32 cellular contexts compared by ENCODE assay signal in genomic region chr1:216771922-216772321, GRCh38. TPM values are rescaled to one million over a fixed set of nuclear protein-coding genes. Genes with fewer than 3 reads are reported as not detected.
"Had no signal": no experiment of that assay in that cellular context is flagged by ENCODE, and none has a peak within 500 bp of the region (broad histone marks: within the 10 kb centered on the region; RNA-seq: fewer than 3 reads in every experiment).

No MANE protein-coding gene starts in this region.

- H3K27me3 Mint-ChIP-seq: activated B cell treated with CpG ODN at 0.5 μM for 24 hours; activated CD4-positive, alpha-beta memory T cell treated with anti-CD3 and anti-CD28 coated beads for 36 hours; activated CD4-positive, alpha-beta T cell treated with anti-CD3 and anti-CD28 coated beads for 36 hours; activated CD4-positive, alpha-beta T cell treated with anti-CD3 and anti-CD28 coated beads, Interleukin-2, amount 10 ng/mL, durations not matched to agents 24 days and 14 days; activated naive CD4-positive, alpha-beta T cell treated with anti-CD3 and anti-CD28 coated beads, Interleukin-2, amount 10 ng/mL, durations not matched to agents 7 days and 5 days; activated naive CD8-positive, alpha-beta T cell treated with anti-CD3 and anti-CD28 coated beads, Interleukin-2, amount 10 ng/mL, durations not matched to agents 7 days and 5 days; activated T-cell treated with anti-CD3 and anti-CD28 coated beads, Interleukin-2, amount 50 U/mL, for 24 hours had no signal

- H3K4me3 ChIP-seq: ascending aorta, breast epithelium, cardiac muscle cell, colonic mucosa, esophagus squamous epithelium, gastroesophageal sphincter, heart right ventricle had no signal

- H3K9me3 ChIP-seq: ascending aorta, breast epithelium, colonic mucosa, esophagus squamous epithelium, gastroesophageal sphincter had no signal

- H3K36me3 ChIP-seq: ascending aorta, breast epithelium, colonic mucosa, esophagus squamous epithelium, gastroesophageal sphincter, heart right ventricle had no signal

- H3K27me3 ChIP-seq: ascending aorta, breast epithelium, cardiac muscle cell, colonic mucosa, esophagus squamous epithelium, gastroesophageal sphincter, heart right ventricle had no signal

- H3K36me3 Mint-ChIP-seq: activated CD4-positive, alpha-beta memory T cell treated with anti-CD3 and anti-CD28 coated beads for 36 hours; activated naive CD4-positive, alpha-beta T cell treated with anti-CD3 and anti-CD28 coated beads, Interleukin-2, amount 10 ng/mL, durations not matched to agents 7 days and 5 days; activated naive CD4-positive, alpha-beta T cell treated with anti-CD3 and anti-CD28 coated beads, Interleukin-2, amount 50 U/mL, for 72 hours; activated naive CD8-positive, alpha-beta T cell treated with anti-CD3 and anti-CD28 coated beads, Interleukin-2, amount 10 ng/mL, durations not matched to agents 7 days and 5 days; brain had no signal

- H3K4me1 Mint-ChIP-seq: activated B cell treated with CpG ODN at 0.5 μM for 24 hours; activated CD4-positive, alpha-beta T cell treated with anti-CD3 and anti-CD28 coated beads for 36 hours; activated CD4-positive, alpha-beta T cell treated with anti-CD3 and anti-CD28 coated beads, Interleukin-2, amount 10 ng/mL, durations not matched to agents 24 days and 14 days; activated naive CD4-positive, alpha-beta T cell treated with anti-CD3 and anti-CD28 coated beads, Interleukin-2, amount 10 ng/mL, durations not matched to agents 7 days and 5 days; activated naive CD8-positive, alpha-beta T cell treated with anti-CD3 and anti-CD28 coated beads, Interleukin-2, amount 10 ng/mL, durations not matched to agents 7 days and 5 days had no signal

- H3K27ac ChIP-seq: ascending aorta, breast epithelium, cardiac muscle cell, colonic mucosa, epithelial cell of prostate, esophagus squamous epithelium, gastroesophageal sphincter, heart right ventricle, VCaP had no signal

- H3K27ac Mint-ChIP-seq: activated B cell treated with CpG ODN at 0.5 μM for 24 hours; activated CD4-positive, alpha-beta memory T cell treated with anti-CD3 and anti-CD28 coated beads for 36 hours; activated CD4-positive, alpha-beta T cell treated with anti-CD3 and anti-CD28 coated beads for 36 hours; activated CD4-positive, alpha-beta T cell treated with anti-CD3 and anti-CD28 coated beads, Interleukin-2, amount 10 ng/mL, durations not matched to agents 24 days and 14 days; activated naive CD4-positive, alpha-beta T cell treated with anti-CD3 and anti-CD28 coated beads, Interleukin-2, amount 10 ng/mL, durations not matched to agents 7 days and 5 days; activated naive CD4-positive, alpha-beta T cell treated with anti-CD3 and anti-CD28 coated beads, Interleukin-2, amount 50 U/mL, for 72 hours; activated naive CD8-positive, alpha-beta T cell treated with anti-CD3 and anti-CD28 coated beads, Interleukin-2, amount 10 ng/mL, durations not matched to agents 7 days and 5 days; activated T-cell treated with anti-CD3 and anti-CD28 coated beads, Interleukin-2, amount 50 U/mL, for 24 hours; activated T-cell treated with anti-CD3 and anti-CD28 coated beads, Interleukin-2, amount 50 U/mL, for 72 hours; brain had no signal

- DNase-seq: activated B cell treated with CpG ODN at 0.5 μM for 24 hours; activated CD4-positive, alpha-beta memory T cell treated with anti-CD3 and anti-CD28 coated beads for 36 hours; activated CD4-positive, alpha-beta T cell treated with anti-CD3 and anti-CD28 coated beads for 36 hours; activated CD4-positive, alpha-beta T cell treated with anti-CD3 and anti-CD28 coated beads, Interleukin-2, amount 10 ng/mL, durations not matched to agents 24 days and 14 days; activated CD4-positive, CD25-positive, alpha-beta regulatory T cell treated with anti-CD3 and anti-CD28 coated beads, Interleukin-2, amount 50 U/mL, for 72 hours; activated CD8-positive, alpha-beta memory T cell treated with anti-CD3 and anti-CD28 coated beads, Interleukin-2, amount 50 U/mL, for 48 hours; activated gamma-delta T cell; activated naive CD4-positive, alpha-beta T cell; activated naive CD4-positive, alpha-beta T cell treated with anti-CD3 and anti-CD28 coated beads, Interleukin-2, amount 10 ng/mL, durations not matched to agents 7 days and 5 days; activated naive CD8-positive, alpha-beta T cell treated with anti-CD3 and anti-CD28 coated beads, Interleukin-2, amount 10 ng/mL, durations not matched to agents 7 days and 5 days; activated T-cell treated with anti-CD3 and anti-CD28 coated beads for 4 hours; activated T-cell treated with anti-CD3 and anti-CD28 coated beads, Interleukin-2, amount 50 U/mL, for 24 hours; activated T-cell treated with anti-CD3 and anti-CD28 coated beads, Interleukin-2, amount 50 U/mL, for 72 hours; central memory CD4-positive, alpha-beta T cell; cerebellar nuclear complex; colonic mucosa; effector CD8-positive, alpha-beta T cell; esophagus squamous epithelium; foreskin melanocyte; heart right ventricle; T-helper 2 cell had no signal

- ATAC-seq: activated CD4-positive, alpha-beta T cell treated with anti-CD3 and anti-CD28 coated beads for 36 hours; activated naive CD4-positive, alpha-beta T cell treated with anti-CD3 and anti-CD28 coated beads, Interleukin-2, amount 50 U/mL, for 72 hours; activated T-cell treated with anti-CD3 and anti-CD28 coated beads, Interleukin-2, amount 50 U/mL, for 72 hours; gastroesophageal sphincter; heart right ventricle had no signal

- H3K4me3 Mint-ChIP-seq: activated B cell treated with CpG ODN at 0.5 μM for 24 hours; activated CD4-positive, alpha-beta memory T cell treated with anti-CD3 and anti-CD28 coated beads for 36 hours; activated CD4-positive, alpha-beta T cell treated with anti-CD3 and anti-CD28 coated beads for 36 hours; activated CD4-positive, alpha-beta T cell treated with anti-CD3 and anti-CD28 coated beads, Interleukin-2, amount 10 ng/mL, durations not matched to agents 24 days and 14 days; activated naive CD4-positive, alpha-beta T cell treated with anti-CD3 and anti-CD28 coated beads, Interleukin-2, amount 10 ng/mL, durations not matched to agents 7 days and 5 days; activated naive CD8-positive, alpha-beta T cell treated with anti-CD3 and anti-CD28 coated beads, Interleukin-2, amount 10 ng/mL, durations not matched to agents 7 days and 5 days; activated T-cell treated with anti-CD3 and anti-CD28 coated beads, Interleukin-2, amount 50 U/mL, for 24 hours; activated T-cell treated with anti-CD3 and anti-CD28 coated beads, Interleukin-2, amount 50 U/mL, for 72 hours; brain had no signal

- H3K9me3 Mint-ChIP-seq: activated B cell treated with CpG ODN at 0.5 μM for 24 hours; activated CD4-positive, alpha-beta memory T cell treated with anti-CD3 and anti-CD28 coated beads for 36 hours; activated CD4-positive, alpha-beta T cell treated with anti-CD3 and anti-CD28 coated beads, Interleukin-2, amount 10 ng/mL, durations not matched to agents 24 days and 14 days; brain had no signal

- H3K4me1 ChIP-seq: ascending aorta, breast epithelium, colonic mucosa had no signal

RNA-seq across cellular contexts. Expression of gene ESRRG, which starts 48.7 kb away (rescaled TPM):
- total RNA-seq: activated B cell treated with CpG ODN at 0.5 μM for 24 hours; activated CD4-positive, alpha-beta memory T cell treated with anti-CD3 and anti-CD28 coated beads for 36 hours; activated CD4-positive, alpha-beta T cell treated with anti-CD3 and anti-CD28 coated beads for 36 hours; activated CD4-positive, alpha-beta T cell treated with anti-CD3 and anti-CD28 coated beads, Interleukin-2, amount 10 ng/mL, durations not matched to agents 24 days and 14 days; activated naive CD4-positive, alpha-beta T cell treated with anti-CD3 and anti-CD28 coated beads, Interleukin-2, amount 50 U/mL, for 72 hours; activated naive CD8-positive, alpha-beta T cell treated with anti-CD3 and anti-CD28 coated beads, Interleukin-2, amount 10 ng/mL, durations not matched to agents 7 days and 5 days; activated T-cell treated with anti-CD3 and anti-CD28 coated beads, Interleukin-2, amount 50 U/mL, for 72 hours; ascending aorta; dermis microvascular lymphatic vessel endothelial cell; endothelial cell of umbilical vein; T-helper 1 cell treated with Interleukin-12 subunit alpha and Interleukin-12 subunit beta and Interleukin-4 antibody, amounts not matched to agents 30 ng/mL and 1 ng/mL, for 36 hours had no signal
